ENCODE assay signal across 33 cellular contexts in genomic region chr4:74317616-74318256, GRCh38. TPM values are rescaled to one million over a fixed set of nuclear protein-coding genes. Genes with fewer than 3 reads are reported as not detected.
DNase-seq lines count a peak whose midpoint lies in the region; ATAC-seq, FAIRE-seq and TF ChIP-seq lines count a peak whose summit lies in the region.
"Had no signal": no experiment of that assay in that cellular context is flagged by ENCODE, and none has a peak within 500 bp of the region (broad histone marks: within the 10 kb centered on the region; RNA-seq: fewer than 3 reads in every experiment).

No MANE protein-coding gene starts in this region.

- WGBS in HepG2 (ENCODE audit: low lambda C conversion rate), result 0% methylated on average over 3 of the region's 3 CpGs
- 34% methylated on average over 3 of the region's 3 CpGs for WGBS in right lobe of liver (ENCODE audit: insufficient coverage, low coverage, low lambda C conversion rate, missing lambda C conversion rate)

- no peak for TF ChIP-seq EP300 in HepG2 (IDR thresholded peaks at IDR 0.05; ENCODE audit: low read depth in 2 of 2, low read length in 2 of 2)
- no peak for TF ChIP-seq EP300 in HepG2 (CRISPR knock-in tag; IDR thresholded peaks at IDR 0.05; ENCODE audit: borderline replicate concordance)

- H3K9me3 ChIP-seq in HepG2 (ENCODE audit: low read length), result no peaks in the 10 kb centered on the region
- H3K9me3 ChIP-seq in right lobe of liver, result no peaks in the 10 kb centered on the region
- no peaks in the 10 kb centered on the region for H3K9me3 ChIP-seq in upper lobe of right lung
- no peaks in the 10 kb centered on the region for H3K9me3 ChIP-seq in MM.1S (replicated peaks; ENCODE audit: insufficient read depth, low read length)
- H3K9me3 ChIP-seq: gastrocnemius medialis, pancreas, SJCRH30, spleen had no signal

- DNase-seq in HepG2 (ENCODE audit: low spot score) (no peak), right lobe of liver (no peak), bronchial epithelial cell (ENCODE audit: low read depth) (peak; percentile 27), fibroblast of the conjunctiva (ENCODE audit: low read depth) (peak; percentile 24), upper lobe of right lung (no peak), GM19238 (ENCODE audit: insufficient read length, low spot score) (no peak), MM.1S (no peak), NCI-H526 treated with DMSO at 0.1 percent for 48 hours (lab: John Stamatoyannopoulos, UW) (no peak)
- DNase-seq: ACHN; activated CD4-positive, alpha-beta T cell treated with anti-CD3 and anti-CD28 coated beads for 4 hours; activated CD8-positive, alpha-beta memory T cell treated with anti-CD3 and anti-CD28 coated beads for 24 hours; amygdala; brain microvascular endothelial cell; CD8-positive, alpha-beta memory T cell; DMS 273 treated with DMSO at 0.1 percent for 48 hours; EL; gastrocnemius medialis; Karpas-422; left colon; mesendoderm; NCI-H446 treated with DMSO at 0.1 percent for 48 hours; pancreas; SJCRH30; spleen; stimulated activated CD4-positive, alpha-beta T cell treated with anti-CD3 and anti-CD28 coated beads, Interleukin-2, amount 100 ng/mL, for 24 hours; stimulated activated CD8-positive, alpha-beta memory T cell treated with anti-CD3 and anti-CD28 coated beads, Interleukin-4, amount 100 ng/mL, for 48 hours; T-helper 9 cell; WERI-Rb-1 had no signal

- H2AFZ ChIP-seq in HepG2 (ENCODE audit: low read length) (no peak overlapping the region), MM.1S (ENCODE audit: low read length) (no peak overlapping the region)

- ATAC-seq in HepG2, result no peak
- ATAC-seq in right lobe of liver, result no peak
- no peak for ATAC-seq in upper lobe of right lung
- ATAC-seq: GM12878, left colon, pancreas had no signal

- intact Hi-C loops in HepG2 (cut with micrococcal nuclease; ENCODE audit: unreplicated experiment), result no loop called here
- intact Hi-C loops in right lobe of liver (cut with DNase I), result loop anchor here in 1 of 2 donors (10.0 kb wide), 1 partner anchor 133 kb away; no protein-coding TSS in a partner anchor
- intact Hi-C loops in upper lobe of right lung (cut with DNase I), result no loop called here

- no peak for TF ChIP-seq RAD21 in HepG2 (CRISPR knock-in tag; IDR thresholded peaks at IDR 0.05)

- in situ Hi-C loops in HepG2 (cut with HindIII; ENCODE audit: extremely low pct_ligation_motif_present, low pct_unique_long_range_greater_than_20kb), result no loop called here

- no peaks in the 10 kb centered on the region for H3F3A ChIP-seq in MM.1S (ENCODE audit: insufficient read depth, low read length)

- TF ChIP-seq CTCF in HepG2 (CRISPR knock-in tag; IDR thresholded peaks at IDR 0.05) (no peak), right lobe of liver (IDR thresholded peaks at IDR 0.05) (no peak), bronchial epithelial cell (IDR thresholded peaks at IDR 0.05; ENCODE audit: insufficient read depth, low read length, severe bottlenecking) (no peak), upper lobe of right lung (IDR thresholded peaks at IDR 0.05) (no peak), MM.1S (IDR thresholded peaks at IDR 0.05; ENCODE audit: low read length) (no peak)

- H3K27ac ChIP-seq in HepG2 (ENCODE audit: extremely low read length, insufficient read depth, low read length), result no peak overlapping the region
- H3K27ac ChIP-seq in right lobe of liver, result no peak overlapping the region
- no peak overlapping the region for H3K27ac ChIP-seq in upper lobe of right lung
- H3K27ac ChIP-seq in MM.1S (ENCODE audit: low read length), result no peak overlapping the region
- H3K27ac ChIP-seq: brain microvascular endothelial cell, gastrocnemius medialis, HL-60, pancreas, SJCRH30, spleen, WERI-Rb-1 had no signal

- H3K79me2 ChIP-seq in HepG2 (ENCODE audit: insufficient read depth, low read length), result no peaks in the 10 kb centered on the region
- no peaks in the 10 kb centered on the region for H3K79me2 ChIP-seq in MM.1S (ENCODE audit: low read length)

- H3K4me1 ChIP-seq in HepG2 (ENCODE audit: insufficient read depth, low read length), result no peaks in the 10 kb centered on the region
- no peaks in the 10 kb centered on the region for H3K4me1 ChIP-seq in right lobe of liver
- H3K4me1 ChIP-seq in upper lobe of right lung, result no peaks in the 10 kb centered on the region
- H3K4me1 ChIP-seq in MM.1S (ENCODE audit: low read length), result peaks cover 9% of the 10 kb centered on the region
- H3K4me1 ChIP-seq: gastrocnemius medialis, pancreas had no signal

- H3K9ac ChIP-seq in HepG2 (ENCODE audit: insufficient read depth, low read depth, low read length), result no peak overlapping the region
- no peak overlapping the region for H3K9ac ChIP-seq in MM.1S (ENCODE audit: low read length)

- no peaks in the 10 kb centered on the region for H3K9me2 ChIP-seq in MM.1S (replicated peaks; ENCODE audit: insufficient read depth, low read length)

- TF ChIP-seq POLR2A in HepG2 (IDR thresholded peaks at IDR 0.05; ENCODE audit: insufficient read depth in 1 of 2, low read depth in 2 of 2, low read length in 2 of 2), result no peak
- no peak for TF ChIP-seq POLR2A in right lobe of liver (IDR thresholded peaks at IDR 0.05)

- POLR2A ChIA-PET in HepG2 (lab: Yijun Ruan, JAX), result no interaction called here

- H3K36me3 ChIP-seq in HepG2 (replicated peaks in 1 of 2; ENCODE audit: control insufficient read depth in 1 of 2, insufficient read depth in 2 of 2, low read length in 2 of 2) (no peaks in the 10 kb centered on the region), right lobe of liver (no peaks in the 10 kb centered on the region), bronchial epithelial cell (ENCODE audit: control insufficient read depth, insufficient read depth, low read length) (no peaks in the 10 kb centered on the region), upper lobe of right lung (no peaks in the 10 kb centered on the region), MM.1S (replicated peaks; ENCODE audit: insufficient read depth, low read length) (no peaks in the 10 kb centered on the region)
- H3K36me3 ChIP-seq: brain microvascular endothelial cell, gastrocnemius medialis, pancreas, SJCRH30, spleen, WERI-Rb-1 had no signal

- no peaks in the 10 kb centered on the region for H3K27me3 ChIP-seq in HepG2 (ENCODE audit: control insufficient read depth in 1 of 2, insufficient read depth in 2 of 2, low read length in 2 of 2)
- no peaks in the 10 kb centered on the region for H3K27me3 ChIP-seq in right lobe of liver
- no peaks in the 10 kb centered on the region for H3K27me3 ChIP-seq in bronchial epithelial cell (ENCODE audit: control insufficient read depth, insufficient read depth, low read length)
- H3K27me3 ChIP-seq in upper lobe of right lung, result no peaks in the 10 kb centered on the region
- H3K27me3 ChIP-seq in MM.1S (replicated peaks; ENCODE audit: insufficient read depth, low read length), result no peaks in the 10 kb centered on the region
- H3K27me3 ChIP-seq: brain microvascular endothelial cell, gastrocnemius medialis, pancreas, SJCRH30, spleen had no signal

- no peaks in the 10 kb centered on the region for H4K20me1 ChIP-seq in HepG2 (ENCODE audit: insufficient read depth, low read length)
- H4K20me1 ChIP-seq in MM.1S (ENCODE audit: insufficient read depth, low read length), result no peaks in the 10 kb centered on the region

- BruUV-seq in HepG2 (replicated peaks; lab: Mats Ljungman, UMichigan), result no TSS peak

- CTCF ChIA-PET in HepG2 (lab: Yijun Ruan, JAX; ENCODE audit: low intra/inter-chr PET ratio, low total read pairs), result no interaction called here

- H3K4me2 ChIP-seq in HepG2 (ENCODE audit: low read depth, low read length) (no peak overlapping the region), MM.1S (ENCODE audit: low read depth, low read length) (no peak overlapping the region)

- FAIRE-seq in HepG2 (lab: Jason Lieb, UNC), result no peak
- FAIRE-seq in bronchial epithelial cell (lab: Jason Lieb, UNC), result no peak
- FAIRE-seq: endothelial cell of umbilical vein, GM12878, H54, pancreas had no signal

- no peak overlapping the region for H3K4me3 ChIP-seq in HepG2 (replicated peaks in 1 of 3; ENCODE audit: insufficient read depth in 1 of 3, low read depth in 2 of 3, low read length in 3 of 3)
- H3K4me3 ChIP-seq in right lobe of liver, result no peak overlapping the region
- no peak overlapping the region for H3K4me3 ChIP-seq in bronchial epithelial cell (ENCODE audit: low read depth, low read length)
- no peak overlapping the region for H3K4me3 ChIP-seq in upper lobe of right lung
- H3K4me3 ChIP-seq in MM.1S (ENCODE audit: low read length), result no peak overlapping the region
- H3K4me3 ChIP-seq: gastrocnemius medialis, GM12878, pancreas, SJCRH30, spleen had no signal

RNA-seq across cellular contexts. Expression of gene EPGN, which starts 9.5 kb away (rescaled TPM):
- total RNA-seq in HepG2 (2016; rRNA removed; fragmentation: Illumina TruSeq; extraction: Trizol) (not detected in 2 replicates), right lobe of liver (not detected), bronchial epithelial cell (7.9 and 129 TPM in 2 replicates), upper lobe of right lung (2.8 TPM)
- not detected in 2 replicates for total RNA-seq in HepG2 (2016; cell fraction: cytosol; rRNA removed; fragmentation: Illumina TruSeq; extraction: Trizol; ENCODE audit: low read depth)
- not detected in 2 replicates for total RNA-seq in HepG2 (2016; cell fraction: insoluble cytoplasmic fraction; rRNA removed; fragmentation: Illumina TruSeq; extraction: Trizol)
- total RNA-seq in HepG2 (2016; cell fraction: membrane; rRNA removed; fragmentation: Illumina TruSeq; extraction: Trizol), result not detected in 2 replicates
- not detected in 2 replicates for total RNA-seq in HepG2 (2016; cell fraction: nucleus; rRNA removed; fragmentation: Illumina TruSeq; extraction: Trizol)
- not detected in 2 replicates for polyA plus RNA-seq in HepG2 (2011; rRNA removed)
- not detected in 2 replicates for polyA plus RNA-seq in HepG2 (2011; cell fraction: cytosol; rRNA removed)
- not detected in 2 replicates for polyA plus RNA-seq in HepG2 (2011; cell fraction: nucleus; rRNA removed)
- polyA plus RNA-seq in HepG2 (2012), result 0.13 TPM in 1 of 2 replicates, not detected in the other
- polyA plus RNA-seq in HepG2 (2016; cell fraction: cytosol; fragmentation: Illumina TruSeq; extraction: Trizol; ENCODE audit: low read depth), result not detected in 2 replicates
- not detected in 2 replicates for polyA plus RNA-seq in HepG2 (2016; cell fraction: insoluble cytoplasmic fraction; fragmentation: Illumina TruSeq; extraction: Trizol; ENCODE audit: low read depth)
- polyA plus RNA-seq in HepG2 (2016; cell fraction: membrane; fragmentation: Illumina TruSeq; extraction: Trizol; ENCODE audit: low read depth), result not detected in 2 replicates
- polyA plus RNA-seq in HepG2 (2016; cell fraction: nucleus; fragmentation: Illumina TruSeq; extraction: Trizol; ENCODE audit: insufficient read depth, low read depth), result not detected in 2 replicates
- 84.9 TPM in 1 of 2 replicates, not detected in the other for polyA minus RNA-seq in HepG2 (2011; rRNA and poly(A)+ RNA removed; ENCODE audit: low replicate concordance)
- not detected in 2 replicates for polyA minus RNA-seq in HepG2 (2011; cell fraction: cytosol; rRNA and poly(A)+ RNA removed)
- polyA minus RNA-seq in HepG2 (2011; cell fraction: nucleus; rRNA and poly(A)+ RNA removed), result 0.52 TPM in 1 of 2 replicates, not detected in the other
- total RNA-seq: CD8-positive, alpha-beta memory T cell; gastrocnemius medialis; left colon; SJCRH30 had no signal
- polyA plus RNA-seq: CD8-positive, alpha-beta memory T cell; endothelial cell of umbilical vein; pancreas had no signal

RNA-seq across cellular contexts. Expression of gene EREG, which starts 47.2 kb away (rescaled TPM):
- 0.13 TPM in 1 of 2 replicates, not detected in the other for total RNA-seq in HepG2 (2016; rRNA removed; fragmentation: Illumina TruSeq; extraction: Trizol)
- not detected in 2 replicates for total RNA-seq in HepG2 (2016; cell fraction: cytosol; rRNA removed; fragmentation: Illumina TruSeq; extraction: Trizol; ENCODE audit: low read depth)
- 0.04 and 0.10 TPM in 2 replicates for total RNA-seq in HepG2 (2016; cell fraction: insoluble cytoplasmic fraction; rRNA removed; fragmentation: Illumina TruSeq; extraction: Trizol)
- total RNA-seq in HepG2 (2016; cell fraction: membrane; rRNA removed; fragmentation: Illumina TruSeq; extraction: Trizol), result 0.03 and 0.07 TPM in 2 replicates
- 0.09 and 0.22 TPM in 2 replicates for total RNA-seq in HepG2 (2016; cell fraction: nucleus; rRNA removed; fragmentation: Illumina TruSeq; extraction: Trizol)
- polyA plus RNA-seq in HepG2 (2011; rRNA removed), result 0.11 and 0.24 TPM in 2 replicates
- polyA plus RNA-seq in HepG2 (2011; cell fraction: cytosol; rRNA removed), result 0.06 and 0.07 TPM in 2 replicates
- polyA plus RNA-seq in HepG2 (2011; cell fraction: nucleus; rRNA removed), result 0.08 and 0.09 TPM in 2 replicates
- polyA plus RNA-seq in HepG2 (2012), result 0.04 and 0.16 TPM in 2 replicates
- not detected in 2 replicates for polyA plus RNA-seq in HepG2 (2016; cell fraction: cytosol; fragmentation: Illumina TruSeq; extraction: Trizol; ENCODE audit: low read depth)
- polyA plus RNA-seq in HepG2 (2016; cell fraction: insoluble cytoplasmic fraction; fragmentation: Illumina TruSeq; extraction: Trizol; ENCODE audit: low read depth), result 0.04 and 0.09 TPM in 2 replicates
- not detected in 2 replicates for polyA plus RNA-seq in HepG2 (2016; cell fraction: membrane; fragmentation: Illumina TruSeq; extraction: Trizol; ENCODE audit: low read depth)
- polyA plus RNA-seq in HepG2 (2016; cell fraction: nucleus; fragmentation: Illumina TruSeq; extraction: Trizol; ENCODE audit: insufficient read depth, low read depth), result 0.44 and 0.65 TPM in 2 replicates
- polyA minus RNA-seq in HepG2 (2011; rRNA and poly(A)+ RNA removed; ENCODE audit: low replicate concordance), result 0.04 and 0.05 TPM in 2 replicates
- 0.09 and 0.10 TPM in 2 replicates for polyA minus RNA-seq in HepG2 (2011; cell fraction: cytosol; rRNA and poly(A)+ RNA removed)
- 0.13 and 0.25 TPM in 2 replicates for polyA minus RNA-seq in HepG2 (2011; cell fraction: nucleus; rRNA and poly(A)+ RNA removed)
- total RNA-seq in right lobe of liver, result under 1 TPM in 2 of 6 experiments, not detected in 4; 0.11 to 0.50 TPM
- 30.7 and 31.1 TPM in 2 replicates for total RNA-seq in bronchial epithelial cell
- total RNA-seq in upper lobe of right lung, result 0.69 TPM
- total RNA-seq: CD8-positive, alpha-beta memory T cell; endothelial cell of umbilical vein; GM12878; neural crest cell; SJCRH30 had no signal
- polyA plus RNA-seq: CD8-positive, alpha-beta memory T cell; endothelial cell of umbilical vein; GM12878; pancreas had no signal

Comparison
In these comparisons a context has a peak if more than half of its experiments do, and no peak if none do; other contexts are left out.
1. DNase-seq: peak in bronchial epithelial cell (single experiment) and fibroblast of the conjunctiva (single experiment); none in HepG2 (single experiment), right lobe of liver (0 of 3), upper lobe of right lung (single experiment), GM19238 (single experiment), MM.1S (single experiment) and NCI-H526 treated with DMSO at 0.1 percent for 48 hours (single experiment).
2. RNA of gene EREG, which starts 47.2 kb away (total RNA-seq): 30.7 to 31.1 TPM in bronchial epithelial cell; 0.69 TPM in upper lobe of right lung (single experiment), 0.03 to 0.22 TPM in HepG2 and 0.11 to 0.50 TPM in right lobe of liver; every median in the first group is over 10 times any median in the second.